ENCODE assay signal across 19 cellular contexts in genomic region chr3:16070707-16071106, GRCh38.
DNase-seq lines count a peak whose midpoint lies in the region; ATAC-seq and TF ChIP-seq lines count a peak whose summit lies in the region.
"Had no signal": no experiment of that assay in that cellular context is flagged by ENCODE, and none has a peak within 500 bp of the region (broad histone marks: within the 10 kb centered on the region; RNA-seq: fewer than 3 reads in every experiment).

No MANE protein-coding gene starts in this region.

- CTCF ChIA-PET in IMR-90 (lab: Yijun Ruan, JAX) = no interaction called here

- H3K4ac ChIP-seq in IMR-90 (ENCODE audit: low read depth, low read length) (peak overlapping the region; percentile 99), trophoblast cell (ENCODE audit: low read depth, low read length) (no peak overlapping the region)

- H3K4me1 ChIP-seq in IMR-90 (ENCODE audit: control insufficient read depth, insufficient read depth, low read length) = peaks cover 29% of the 10 kb centered on the region
- H3K4me1 ChIP-seq in trophoblast cell (ENCODE audit: control insufficient read depth in 1 of 2, insufficient read depth in 2 of 2, low read length in 2 of 2) = peaks cover 0 to 7% of the 10 kb centered on the region in 2 experiments

- H2BK5ac ChIP-seq in IMR-90 (ENCODE audit: low read depth, low read length, poor library complexity, severe bottlenecking) (peak overlapping the region; percentile 98), trophoblast cell (ENCODE audit: low read depth, low read length, poor library complexity) (no peak overlapping the region)

- TF ChIP-seq POLR2A in IMR-90 (IDR thresholded peaks at IDR 0.05; ENCODE audit: low read depth, low read length) = no peak

- in situ Hi-C loops in IMR-90 (cut with MboI; ENCODE audit: low sequenced_read_pairs) = loop anchor here (25.0 kb wide), 1 partner anchor 433 kb away; no protein-coding TSS in a partner anchor

- peak overlapping the region; percentile 94; the same call in 2 of the 3 replicates for H2BK15ac ChIP-seq in IMR-90 (ENCODE audit: low read depth, low read length)

- no TSS peak for BruUV-seq in IMR-90 (replicated peaks; lab: Mats Ljungman, UMichigan)

- peaks cover 20% of the 10 kb centered on the region for H3K9me1 ChIP-seq in IMR-90 (ENCODE audit: insufficient read depth, low read length)

- no peaks in the 10 kb centered on the region for H3K4me1 Mint-ChIP-seq in naive thymus-derived CD8-positive, alpha-beta T cell
- H3K4me1 Mint-ChIP-seq: CD8-positive, alpha-beta memory T cell had no signal

- H4K91ac ChIP-seq in IMR-90 (ENCODE audit: insufficient read depth, low read depth, low read length) = peak overlapping the region; percentile 99
- H4K91ac ChIP-seq in trophoblast cell (ENCODE audit: low read depth, low read length) = no peak overlapping the region

- no peak overlapping the region for H3K9ac ChIP-seq in IMR-90 (ENCODE audit: low read depth, low read length)
- H3K9ac ChIP-seq in trophoblast cell (ENCODE audit: low read length) = no peak overlapping the region

- H4K5ac ChIP-seq in IMR-90 (ENCODE audit: low read depth, low read length) = peak overlapping the region; percentile 92

- DNase-seq in DMS79 treated with DMSO at 0.1 percent for 48 hours (lab: John Stamatoyannopoulos, UW) (peak; percentile 12), DMS79 (lab: John Stamatoyannopoulos, UW) (no peak), IMR-90 (no peak), cerebellar cortex (ENCODE audit: low spot score) (peak; percentile 37), trophoblast cell (no peak), GM10266 (ENCODE audit: extremely low spot score) (no peak), NCI-H510A treated with DMSO at 0.1 percent for 48 hours (lab: John Stamatoyannopoulos, UW) (no peak)
- no peak for DNase-seq in naive thymus-derived CD8-positive, alpha-beta T cell
- DNase-seq: 8988T; AML-193; CD8-positive, alpha-beta memory T cell; GDM1; GOT3; HCEC 1CT; Kasumi-1; MG63; NCI-H1092 treated with DMSO at 0.1 percent for 48 hours; NCI-H1436 treated with DMSO at 0.1 percent for 48 hours; NCI-H748 treated with DMSO at 0.1 percent for 48 hours had no signal

- peak overlapping the region; percentile 99 for H2AK5ac ChIP-seq in IMR-90 (ENCODE audit: low read depth, low read length)
- H2AK5ac ChIP-seq in trophoblast cell (ENCODE audit: low read length) = no peak overlapping the region

- H3K23ac ChIP-seq in IMR-90 (ENCODE audit: low read depth, low read length) = no peak overlapping the region
- no peak overlapping the region for H3K23ac ChIP-seq in trophoblast cell (ENCODE audit: low read length)

- peaks cover 0 to 4% (median 0%) of the 10 kb centered on the region in 9 donors for H3K9me3 Mint-ChIP-seq in naive thymus-derived CD8-positive, alpha-beta T cell
- H3K9me3 Mint-ChIP-seq: CD8-positive, alpha-beta memory T cell had no signal

- H3K56ac ChIP-seq in IMR-90 (ENCODE audit: extremely low read depth, insufficient read depth, low read length) = 0 out of 2 replicates have a peak overlapping the region, but pooled peaks have one; percentile 14

- peak overlapping the region; percentile 78 to 91; a peak in 3 of 4 replicates for H4K8ac ChIP-seq in IMR-90 (ENCODE audit: low read depth in 2 of 2, low read length in 2 of 2)
- H4K8ac ChIP-seq in trophoblast cell (ENCODE audit: low read depth, low read length) = no peak overlapping the region

- H3K27me3 Mint-ChIP-seq in naive thymus-derived CD8-positive, alpha-beta T cell = peaks cover 0 to 7% (median 0%) of the 10 kb centered on the region in 5 donors

- H3K18ac ChIP-seq in IMR-90 (ENCODE audit: low read depth, low read length) = peak overlapping the region; percentile 94; the same call in 1 of the 2 replicates
- H3K18ac ChIP-seq in trophoblast cell (ENCODE audit: low read length) = no peak overlapping the region

- dilution Hi-C loops in IMR-90 (cut with HindIII; ENCODE audit: low sequenced_read_pairs, unreplicated experiment) = no loop called here

- intact Hi-C loops in IMR-90 (cut with micrococcal nuclease) = no loop called here

- H3K9me3 ChIP-seq in IMR-90 (ENCODE audit: control insufficient read depth, insufficient read depth, low read length) (no peaks in the 10 kb centered on the region), trophoblast cell (ENCODE audit: insufficient read depth, low read depth, low read length) (no peaks in the 10 kb centered on the region)
- H3K9me3 ChIP-seq: MG63 had no signal

- no peaks in the 10 kb centered on the region for H4K20me1 ChIP-seq in IMR-90 (ENCODE audit: insufficient read depth, low read length)

- H2BK120ac ChIP-seq in IMR-90 (ENCODE audit: low read depth, low read length) (peak overlapping the region; percentile 99), trophoblast cell (ENCODE audit: insufficient read depth, low read length, poor library complexity) (no peak overlapping the region)

- H4K12ac ChIP-seq in trophoblast cell (ENCODE audit: low read depth, low read length) = no peak overlapping the region

- H3K27ac ChIP-seq in IMR-90 (ENCODE audit: insufficient read depth, low read length) (peak overlapping the region; percentile 90), trophoblast cell (ENCODE audit: low read depth, low read length) (no peak overlapping the region)

- H3K4me3 Mint-ChIP-seq in naive thymus-derived CD8-positive, alpha-beta T cell = no peak overlapping the region
- H3K4me3 Mint-ChIP-seq: CD8-positive, alpha-beta memory T cell had no signal

- H3K14ac ChIP-seq in IMR-90 (replicated peaks; ENCODE audit: low read depth, low read length) = peak overlapping the region; percentile 96
- no peak overlapping the region for H3K14ac ChIP-seq in trophoblast cell (ENCODE audit: low read length)

- peak overlapping the region; percentile 98 for H2BK20ac ChIP-seq in IMR-90 (ENCODE audit: low read depth, low read length)

- no peak overlapping the region for H2AK9ac ChIP-seq in IMR-90 (replicated peaks; ENCODE audit: low read depth, low read length, poor library complexity)

- H3K27me3 ChIP-seq in IMR-90 (ENCODE audit: control insufficient read depth, insufficient read depth, low read length) = no peaks in the 10 kb centered on the region
- H3K27me3 ChIP-seq in trophoblast cell (ENCODE audit: insufficient read depth, low read length) = no peaks in the 10 kb centered on the region
- H3K27me3 ChIP-seq: MG63 had no signal

- H3K36me3 ChIP-seq in IMR-90 (ENCODE audit: control insufficient read depth, insufficient read depth, low read length) (no peaks in the 10 kb centered on the region), trophoblast cell (ENCODE audit: control insufficient read depth in 1 of 2, insufficient read depth in 2 of 2, low read length in 2 of 2) (no peaks in the 10 kb centered on the region)
- H3K36me3 ChIP-seq: MG63 had no signal

- peak overlapping the region; percentile 26 for H2BK12ac ChIP-seq in trophoblast cell (ENCODE audit: low read length)

- TF ChIP-seq CTCF in IMR-90 (conservative IDR thresholded peaks at IDR 0.05; ENCODE audit: low read depth, low read length) (no peak), GM10266 (IDR thresholded peaks at IDR 0.05; ENCODE audit: control insufficient read depth, insufficient read depth, low read depth, missing control alignments) (no peak)

- no peak for ATAC-seq in IMR-90 (ENCODE audit: low read depth)
- ATAC-seq in naive thymus-derived CD8-positive, alpha-beta T cell = no peak

- no peaks in the 10 kb centered on the region for H3K79me2 ChIP-seq in trophoblast cell (ENCODE audit: control insufficient read depth, insufficient read depth, low read length, poor library complexity)

- no peaks in the 10 kb centered on the region for H3K36me3 Mint-ChIP-seq in naive thymus-derived CD8-positive, alpha-beta T cell

- H3K4me2 ChIP-seq in IMR-90 (ENCODE audit: low read depth, low read length) (no peak overlapping the region), trophoblast cell (ENCODE audit: low read length) (no peak overlapping the region)

- POLR2A ChIA-PET in IMR-90 (lab: Charles Lee; ENCODE audit: unreplicated experiment) = no interaction called here
- POLR2A ChIA-PET in naive thymus-derived CD8-positive, alpha-beta T cell (lab: Charles Lee) = no interaction called here

- H3K27ac Mint-ChIP-seq in naive thymus-derived CD8-positive, alpha-beta T cell = no peak overlapping the region

- H3K79me1 ChIP-seq in IMR-90 (ENCODE audit: low read depth in 1 of 2, low read length in 2 of 2) (peaks cover 4 to 15% of the 10 kb centered on the region in 2 experiments; a peak in 3 of 4 replicates), trophoblast cell (ENCODE audit: low read length) (peaks cover 5% of the 10 kb centered on the region)

- TF ChIP-seq RAD21 in IMR-90 (IDR thresholded peaks at IDR 0.05; ENCODE audit: low read length) = no peak

- H3K4me3 ChIP-seq in IMR-90 (ENCODE audit: insufficient read depth, low read depth, low read length) (no peak overlapping the region), trophoblast cell (ENCODE audit: low read depth, low read length) (no peak overlapping the region)
- H3K4me3 ChIP-seq: MG63 had no signal

- H2AFZ ChIP-seq in IMR-90 (replicated peaks; ENCODE audit: low read length, poor library complexity) (no peak overlapping the region), trophoblast cell (ENCODE audit: insufficient read depth, low read length, poor library complexity) (no peak overlapping the region)

- 100% methylated on average over 1 of the region's 5 CpGs; no CpG with 5 or more reads in 1 of the 2 experiments for WGBS in IMR-90 (ENCODE audit: extremely low coverage in 2 of 2, insufficient read length in 1 of 2), 2 experiments
- WGBS in trophoblast cell (ENCODE audit: extremely low coverage, insufficient coverage, insufficient read length) = no CpG with 5 or more reads among the region's 5 CpGs

TF ChIP-seq in IMR-90, 13 proteins besides CTCF, POLR2A, EP300 and RAD21 (continues in another document):
- TF ChIP-seq USF2 (IDR thresholded peaks at IDR 0.05; ENCODE audit: low read depth, low read length) = no peak
- TF ChIP-seq NFE2L2 (IDR thresholded peaks at IDR 0.05; ENCODE audit: low read depth, low read length) = no peak
- no peak for TF ChIP-seq BHLHE40 (IDR thresholded peaks at IDR 0.05; ENCODE audit: low read depth, low read length)
- TF ChIP-seq RCOR1 (IDR thresholded peaks at IDR 0.05; ENCODE audit: insufficient replicate concordance, low read length) = no peak
- TF ChIP-seq SMC3 (IDR thresholded peaks at IDR 0.05; ENCODE audit: low read depth, low read length) = no peak
- TF ChIP-seq MAFK (IDR thresholded peaks at IDR 0.05; ENCODE audit: low read depth, low read length) = no peak
- TF ChIP-seq FOS (IDR thresholded peaks at IDR 0.05; ENCODE audit: low read depth, low read length) = no peak

Comparison
In these comparisons a context has a peak if more than half of its experiments do, and no peak if none do; other contexts are left out.
1. DNase-seq: peak in DMS79 treated with DMSO at 0.1 percent for 48 hours (single experiment) and cerebellar cortex (single experiment); none in DMS79 (single experiment), IMR-90 (single experiment), trophoblast cell (0 of 2), GM10266 (single experiment), NCI-H510A treated with DMSO at 0.1 percent for 48 hours (single experiment) and naive thymus-derived CD8-positive, alpha-beta T cell (0 of 10).